In the genomic region with DNA sequence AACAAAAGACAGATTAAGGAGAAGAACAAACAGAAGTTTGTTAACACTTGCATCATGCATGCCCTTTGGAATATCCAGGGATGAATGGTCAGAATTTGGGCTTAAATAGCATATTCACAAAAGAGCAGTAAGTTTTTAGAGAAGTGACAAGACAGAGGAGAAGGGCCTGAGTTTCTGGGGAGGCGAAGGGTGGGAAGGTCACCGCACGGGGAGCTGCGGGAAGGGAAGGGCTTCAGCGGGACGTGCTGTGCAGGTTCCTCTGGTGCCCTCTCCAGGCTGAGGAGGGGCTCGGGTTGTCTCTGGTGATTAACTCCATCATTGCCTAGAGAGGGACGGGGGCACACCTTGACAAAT, we compare ENCODE assay signal across 10 cellular contexts. TPM values are rescaled to one million over a fixed set of nuclear protein-coding genes. Genes with fewer than 3 reads are reported as not detected.
DNase-seq lines count a peak whose midpoint lies in the region; ATAC-seq and TF ChIP-seq lines count a peak whose summit lies in the region.
"Had no signal": no experiment of that assay in that cellular context is flagged by ENCODE, and none has a peak within 500 bp of the region (broad histone marks: within the 10 kb centered on the region; RNA-seq: fewer than 3 reads in every experiment).

No MANE protein-coding gene starts in this region.

- no peak for TF ChIP-seq EP300 in Ishikawa (IDR thresholded peaks at IDR 0.05; ENCODE audit: borderline replicate concordance)

- no peaks in the 10 kb centered on the region for H3K9me3 ChIP-seq in lower lobe of right lung

- H3K4me3 ChIP-seq in AG04449 (ENCODE audit: low read depth, low read length) (no peak overlapping the region), lower lobe of right lung (no peak overlapping the region)

- POLR2A ChIA-PET in AG04449 (lab: Yijun Ruan, JAX) = interaction anchor here (0.9 kb wide), 1 partner anchor 11 kb away, joined by 3 read pairs; a partner anchor contains a TSS

- H3K27ac ChIP-seq in cingulate gyrus (ENCODE audit: low read depth, low read length) (peak overlapping the region; percentile 34), lower lobe of right lung (peak overlapping the region; percentile 41)

- intact Hi-C loops in lower lobe of right lung (cut with DNase I) = no loop called here

- peaks cover 66% of the 10 kb centered on the region for H3K4me1 ChIP-seq in lower lobe of right lung

- 0 out of 2 replicates have a peak, but pooled peaks have one; percentile 16 for TF ChIP-seq RAD21 in Ishikawa (IDR thresholded peaks at IDR 0.05; ENCODE audit: low read depth)

- no peak for DNase-seq in AG04449 (ENCODE audit: low read depth, low spot score)
- DNase-seq in lower lobe of right lung = no peak
- no peak for DNase-seq in NCI-H2227 (lab: John Stamatoyannopoulos, UW; ENCODE audit: unreplicated experiment)
- DNase-seq in NOMO-1 treated with DMSO at 0.1 percent for 48 hours (lab: John Stamatoyannopoulos, UW; ENCODE audit: unreplicated experiment) = no peak
- DNase-seq: retina had no signal

- ATAC-seq in lower lobe of right lung (no peak), HG02938 (IDR thresholded peaks at IDR 0.05; ENCODE audit: unreplicated experiment) (no peak), GM21423 (IDR thresholded peaks at IDR 0.05; ENCODE audit: unreplicated experiment) (no peak)
- ATAC-seq: CD8-positive, alpha-beta T cell had no signal

- CTCF ChIA-PET in AG04449 (lab: Yijun Ruan, JAX) = interaction anchor here (1.2 to 7.9 kb wide), 3 partner anchors 9 to 59 kb away, joined by 4 to 56 read pairs (median 10); no protein-coding TSS in a partner anchor

- H3K36me3 ChIP-seq in lower lobe of right lung = peaks cover 74% of the 10 kb centered on the region

- no peaks in the 10 kb centered on the region for H3K27me3 ChIP-seq in lower lobe of right lung (ENCODE audit: low read depth)

- TF ChIP-seq CTCF in AG04449 (IDR thresholded peaks at IDR 0.05; ENCODE audit: insufficient read depth, low read length, missing control alignments) = peak; percentile 21
- TF ChIP-seq CTCF in lower lobe of right lung (IDR thresholded peaks at IDR 0.05) = peak; percentile 25

TF ChIP-seq in Ishikawa, 13 proteins besides CTCF, POLR2A, EP300 and RAD21:
- TF ChIP-seq ZBTB7A (IDR thresholded peaks at IDR 0.05; ENCODE audit: low read depth) (no peak), CREB1 (IDR thresholded peaks at IDR 0.05; ENCODE audit: low read depth) (no peak), TCF12 (IDR thresholded peaks at IDR 0.05; ENCODE audit: low read depth) (no peak), TEAD4 (IDR thresholded peaks at IDR 0.05) (no peak), YY1 (IDR thresholded peaks at IDR 0.05; ENCODE audit: low read depth) (no peak), TAF1 (IDR thresholded peaks at IDR 0.05; ENCODE audit: low read depth) (no peak), NFIC (IDR thresholded peaks at IDR 0.05) (no peak), FOXM1 (IDR thresholded peaks at IDR 0.05; ENCODE audit: borderline replicate concordance, low read depth) (no peak)
- TF ChIP-seq, protein P1, sequence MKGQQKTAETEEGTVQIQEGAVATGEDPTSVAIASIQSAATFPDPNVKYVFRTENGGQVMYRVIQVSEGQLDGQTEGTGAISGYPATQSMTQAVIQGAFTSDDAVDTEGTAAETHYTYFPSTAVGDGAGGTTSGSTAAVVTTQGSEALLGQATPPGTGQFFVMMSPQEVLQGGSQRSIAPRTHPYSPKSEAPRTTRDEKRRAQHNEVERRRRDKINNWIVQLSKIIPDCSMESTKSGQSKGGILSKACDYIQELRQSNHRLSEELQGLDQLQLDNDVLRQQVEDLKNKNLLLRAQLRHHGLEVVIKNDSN (IDR thresholded peaks at IDR 0.05) = no peak
- TF ChIP-seq, protein P2, sequence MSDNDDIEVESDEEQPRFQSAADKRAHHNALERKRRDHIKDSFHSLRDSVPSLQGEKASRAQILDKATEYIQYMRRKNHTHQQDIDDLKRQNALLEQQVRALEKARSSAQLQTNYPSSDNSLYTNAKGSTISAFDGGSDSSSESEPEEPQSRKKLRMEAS (IDR thresholded peaks at IDR 0.05) = no peak

RNA-seq across cellular contexts. Expression of a gene that starts 10.4 kb away (rescaled TPM):
- total RNA-seq in lower lobe of right lung = 22.1 TPM

RNA-seq across cellular contexts. Expression of a gene that starts 11.7 kb away (rescaled TPM):
- total RNA-seq in lower lobe of right lung = 108 TPM
- total RNA-seq: CD8-positive, alpha-beta T cell had no signal

RNA-seq across cellular contexts. Expression of a gene that starts 30.7 kb away (rescaled TPM):
- 49.0 TPM for total RNA-seq in lower lobe of right lung
